In the genomic region with DNA sequence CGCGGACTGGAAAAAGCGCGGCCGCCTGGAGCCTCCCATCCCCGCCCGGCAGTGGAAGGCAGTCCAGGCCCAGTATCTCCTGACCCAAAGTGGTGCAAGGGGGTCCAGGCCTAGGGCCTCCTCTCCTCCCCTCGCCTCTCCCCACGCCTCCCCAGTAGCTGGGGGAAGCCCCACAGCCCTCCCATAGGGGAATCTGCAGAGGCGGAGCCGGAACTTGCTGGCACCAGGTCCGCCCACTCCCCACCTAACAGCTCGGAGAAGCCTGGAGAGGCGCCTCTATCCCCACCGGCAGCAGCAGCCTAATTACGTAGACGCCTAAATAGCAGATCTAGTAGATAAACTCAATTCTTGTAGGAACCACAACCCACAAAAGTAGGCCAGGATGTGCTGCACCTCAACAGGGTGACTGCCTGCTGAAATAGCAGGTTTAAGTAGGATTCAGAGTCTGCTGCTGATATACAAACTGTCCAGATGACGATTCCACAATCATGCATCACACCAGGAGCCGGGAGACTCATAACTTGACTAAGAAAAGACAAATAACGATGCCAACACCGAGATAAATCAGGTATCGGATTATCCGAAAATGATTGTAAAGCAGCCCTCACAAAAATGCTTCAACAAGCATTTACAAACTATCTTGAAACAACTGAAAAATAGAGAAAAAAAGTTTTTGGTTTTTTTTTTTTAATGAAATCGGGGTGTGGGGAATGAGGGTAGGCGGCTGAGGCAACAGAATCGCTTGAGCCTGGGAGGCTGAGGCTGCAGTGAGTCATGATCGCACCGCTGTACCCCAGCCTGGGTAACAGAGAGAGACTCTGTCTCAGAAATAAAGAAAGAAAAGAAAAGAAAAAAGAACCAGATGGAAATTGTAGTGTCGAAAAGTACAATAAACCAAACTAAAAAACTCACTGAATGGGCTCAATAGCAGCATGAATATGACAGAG, we compare ENCODE assay signal across 10 cellular contexts. TPM values are rescaled to one million over a fixed set of nuclear protein-coding genes. Genes with fewer than 3 reads are reported as not detected.
A peak's percentile ranks its signal among the peaks of the same experiment; 100 is the strongest.
DNase-seq lines count a peak whose midpoint lies in the region; ATAC-seq and TF ChIP-seq lines count a peak whose summit lies in the region.
"Had no signal": no experiment of that assay in that cellular context is flagged by ENCODE, and none has a peak within 500 bp of the region (broad histone marks: within the 10 kb centered on the region; RNA-seq: fewer than 3 reads in every experiment).

No MANE protein-coding gene starts in this region.

- peaks cover 19% of the 10 kb centered on the region for H3K4me1 Mint-ChIP-seq in Calu3 (ENCODE audit: low read depth, unreplicated experiment)

- H3K27me3 Mint-ChIP-seq in Calu3 (ENCODE audit: unreplicated experiment): peaks cover 17% of the 10 kb centered on the region

- H2AFZ ChIP-seq in osteoblast (ENCODE audit: low read length): no peak overlapping the region

- H3K9me3 ChIP-seq in SK-N-MC (ENCODE audit: low read depth, low read length): no peaks in the 10 kb centered on the region
- H3K9me3 ChIP-seq in osteoblast (ENCODE audit: low read depth, low read length): no peaks in the 10 kb centered on the region
- H3K9me3 ChIP-seq: psoas muscle had no signal

- H3K9me3 Mint-ChIP-seq in Calu3 (ENCODE audit: low read depth, unreplicated experiment): no peaks in the 10 kb centered on the region

- DNase-seq in CD1c-positive myeloid dendritic cell (ENCODE audit: extremely low spot score): peak; percentile 70
- DNase-seq in SK-N-MC (ENCODE audit: low read depth, low spot score): no peak
- DNase-seq in activated naive CD4-positive, alpha-beta T cell treated with Interleukin-2 at 50 U/mL for 16 hours: peak; percentile 88
- DNase-seq in osteoblast (ENCODE audit: insufficient read length, low spot score, missing footprints): peak; percentile 56
- no peak for DNase-seq in pons (ENCODE audit: low spot score)
- no peak for DNase-seq in Calu3

- peaks cover 9% of the 10 kb centered on the region for H3K36me3 Mint-ChIP-seq in Calu3 (ENCODE audit: insufficient read depth, unreplicated experiment)

- no peak overlapping the region for H3K4me2 ChIP-seq in osteoblast (ENCODE audit: insufficient read depth, low read length)

- peak overlapping the region; percentile 84 for H3K27ac ChIP-seq in SK-N-MC
- no peak overlapping the region for H3K27ac ChIP-seq in osteoblast (ENCODE audit: low read depth, low read length)
- H3K27ac ChIP-seq: C4-2B, psoas muscle had no signal

- no peaks in the 10 kb centered on the region for H3K4me1 ChIP-seq in osteoblast (ENCODE audit: insufficient read depth, low read length)
- H3K4me1 ChIP-seq: psoas muscle had no signal

- no peak for ATAC-seq in HG02884 (IDR thresholded peaks at IDR 0.05; ENCODE audit: unreplicated experiment)
- ATAC-seq in GM18498 (IDR thresholded peaks at IDR 0.05; ENCODE audit: unreplicated experiment): no peak
- ATAC-seq: psoas muscle had no signal

- H3K4me3 Mint-ChIP-seq in Calu3 (ENCODE audit: low read depth, unreplicated experiment): no peak overlapping the region

- no peaks in the 10 kb centered on the region for H4K20me1 ChIP-seq in osteoblast (ENCODE audit: insufficient read depth, low read length)

- TF ChIP-seq CTCF in osteoblast (IDR thresholded peaks at IDR 0.05; ENCODE audit: extremely low read depth, low read depth, low read length) (no peak), Calu3 (IDR thresholded peaks at IDR 0.05; ENCODE audit: unreplicated experiment) (no peak)

- no TSS peak for BruUV-seq in Calu3 (replicated peaks; lab: Mats Ljungman, UMichigan)

- H3K9ac ChIP-seq in SK-N-MC (ENCODE audit: insufficient read length): peak overlapping the region; percentile 51

- H3K79me2 ChIP-seq in osteoblast (ENCODE audit: insufficient read depth, low read length): no peaks in the 10 kb centered on the region

- H3K4me3 ChIP-seq in SK-N-MC (peak overlapping the region; percentile 74), osteoblast (ENCODE audit: insufficient read depth, low read length) (no peak overlapping the region)
- H3K4me3 ChIP-seq: psoas muscle had no signal

- CTCF ChIA-PET in Calu3 (lab: Charles Lee): no interaction called here

- H3K36me3 ChIP-seq in SK-N-MC (ENCODE audit: insufficient read depth, low read length): no peaks in the 10 kb centered on the region
- H3K36me3 ChIP-seq in osteoblast (ENCODE audit: insufficient read depth, low read length): no peaks in the 10 kb centered on the region

- intact Hi-C loops in Calu3 (cut with micrococcal nuclease; ENCODE audit: unreplicated experiment): no loop called here

- H3K27ac Mint-ChIP-seq in Calu3 (ENCODE audit: unreplicated experiment): no peak overlapping the region

- H3K27me3 ChIP-seq in osteoblast (ENCODE audit: insufficient read depth, low read length): no peaks in the 10 kb centered on the region

RNA-seq across cellular contexts. Expression of a gene that starts 11.4 kb away (rescaled TPM):
- total RNA-seq in osteoblast (23.5 and 25.9 TPM in 2 replicates), Calu3 (2022) (38.8 and 41.4 TPM in 2 replicates)

RNA-seq across cellular contexts. Expression of a gene that starts 14.6 kb away (rescaled TPM):
- total RNA-seq in osteoblast (8.0 and 8.3 TPM in 2 replicates), Calu3 (2022) (28.1 and 30.0 TPM in 2 replicates)

Comparison
In these comparisons a context has a peak if more than half of its experiments do, and no peak if none do; other contexts are left out.
1. DNase-seq: peak in CD1c-positive myeloid dendritic cell (single experiment), activated naive CD4-positive, alpha-beta T cell treated with Interleukin-2 at 50 U/mL for 16 hours (single experiment) and osteoblast (single experiment); none in SK-N-MC (single experiment), pons (single experiment) and Calu3 (single experiment).